In the genomic region with DNA sequence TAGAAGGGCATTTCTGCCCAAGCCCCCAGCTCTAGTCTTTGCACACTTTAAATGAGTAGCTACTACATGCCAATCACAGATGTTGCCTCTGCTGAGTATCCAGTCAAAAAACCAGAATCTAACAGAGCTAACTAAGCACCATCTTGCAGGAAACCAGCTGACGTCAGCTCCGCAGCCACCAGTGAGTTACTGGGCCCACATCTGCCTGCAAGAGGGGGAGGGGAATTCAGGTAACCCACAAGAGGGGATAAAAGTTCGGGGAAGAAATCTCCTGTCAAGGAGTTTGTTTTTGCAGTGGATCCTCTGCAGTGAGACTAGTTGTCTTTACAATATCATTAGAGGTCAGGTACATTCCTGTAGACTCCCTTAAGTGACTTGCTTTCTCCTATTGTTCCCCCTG, we compare ENCODE assay signal across 1 cellular context.
TF ChIP-seq lines count a peak whose summit lies in the region.

No MANE protein-coding gene starts in this region.

TF ChIP-seq in GM23338, 12 proteins besides CTCF, POLR2A, EP300 and RAD21 (continued from another document):
- TF ChIP-seq, protein P1, sequence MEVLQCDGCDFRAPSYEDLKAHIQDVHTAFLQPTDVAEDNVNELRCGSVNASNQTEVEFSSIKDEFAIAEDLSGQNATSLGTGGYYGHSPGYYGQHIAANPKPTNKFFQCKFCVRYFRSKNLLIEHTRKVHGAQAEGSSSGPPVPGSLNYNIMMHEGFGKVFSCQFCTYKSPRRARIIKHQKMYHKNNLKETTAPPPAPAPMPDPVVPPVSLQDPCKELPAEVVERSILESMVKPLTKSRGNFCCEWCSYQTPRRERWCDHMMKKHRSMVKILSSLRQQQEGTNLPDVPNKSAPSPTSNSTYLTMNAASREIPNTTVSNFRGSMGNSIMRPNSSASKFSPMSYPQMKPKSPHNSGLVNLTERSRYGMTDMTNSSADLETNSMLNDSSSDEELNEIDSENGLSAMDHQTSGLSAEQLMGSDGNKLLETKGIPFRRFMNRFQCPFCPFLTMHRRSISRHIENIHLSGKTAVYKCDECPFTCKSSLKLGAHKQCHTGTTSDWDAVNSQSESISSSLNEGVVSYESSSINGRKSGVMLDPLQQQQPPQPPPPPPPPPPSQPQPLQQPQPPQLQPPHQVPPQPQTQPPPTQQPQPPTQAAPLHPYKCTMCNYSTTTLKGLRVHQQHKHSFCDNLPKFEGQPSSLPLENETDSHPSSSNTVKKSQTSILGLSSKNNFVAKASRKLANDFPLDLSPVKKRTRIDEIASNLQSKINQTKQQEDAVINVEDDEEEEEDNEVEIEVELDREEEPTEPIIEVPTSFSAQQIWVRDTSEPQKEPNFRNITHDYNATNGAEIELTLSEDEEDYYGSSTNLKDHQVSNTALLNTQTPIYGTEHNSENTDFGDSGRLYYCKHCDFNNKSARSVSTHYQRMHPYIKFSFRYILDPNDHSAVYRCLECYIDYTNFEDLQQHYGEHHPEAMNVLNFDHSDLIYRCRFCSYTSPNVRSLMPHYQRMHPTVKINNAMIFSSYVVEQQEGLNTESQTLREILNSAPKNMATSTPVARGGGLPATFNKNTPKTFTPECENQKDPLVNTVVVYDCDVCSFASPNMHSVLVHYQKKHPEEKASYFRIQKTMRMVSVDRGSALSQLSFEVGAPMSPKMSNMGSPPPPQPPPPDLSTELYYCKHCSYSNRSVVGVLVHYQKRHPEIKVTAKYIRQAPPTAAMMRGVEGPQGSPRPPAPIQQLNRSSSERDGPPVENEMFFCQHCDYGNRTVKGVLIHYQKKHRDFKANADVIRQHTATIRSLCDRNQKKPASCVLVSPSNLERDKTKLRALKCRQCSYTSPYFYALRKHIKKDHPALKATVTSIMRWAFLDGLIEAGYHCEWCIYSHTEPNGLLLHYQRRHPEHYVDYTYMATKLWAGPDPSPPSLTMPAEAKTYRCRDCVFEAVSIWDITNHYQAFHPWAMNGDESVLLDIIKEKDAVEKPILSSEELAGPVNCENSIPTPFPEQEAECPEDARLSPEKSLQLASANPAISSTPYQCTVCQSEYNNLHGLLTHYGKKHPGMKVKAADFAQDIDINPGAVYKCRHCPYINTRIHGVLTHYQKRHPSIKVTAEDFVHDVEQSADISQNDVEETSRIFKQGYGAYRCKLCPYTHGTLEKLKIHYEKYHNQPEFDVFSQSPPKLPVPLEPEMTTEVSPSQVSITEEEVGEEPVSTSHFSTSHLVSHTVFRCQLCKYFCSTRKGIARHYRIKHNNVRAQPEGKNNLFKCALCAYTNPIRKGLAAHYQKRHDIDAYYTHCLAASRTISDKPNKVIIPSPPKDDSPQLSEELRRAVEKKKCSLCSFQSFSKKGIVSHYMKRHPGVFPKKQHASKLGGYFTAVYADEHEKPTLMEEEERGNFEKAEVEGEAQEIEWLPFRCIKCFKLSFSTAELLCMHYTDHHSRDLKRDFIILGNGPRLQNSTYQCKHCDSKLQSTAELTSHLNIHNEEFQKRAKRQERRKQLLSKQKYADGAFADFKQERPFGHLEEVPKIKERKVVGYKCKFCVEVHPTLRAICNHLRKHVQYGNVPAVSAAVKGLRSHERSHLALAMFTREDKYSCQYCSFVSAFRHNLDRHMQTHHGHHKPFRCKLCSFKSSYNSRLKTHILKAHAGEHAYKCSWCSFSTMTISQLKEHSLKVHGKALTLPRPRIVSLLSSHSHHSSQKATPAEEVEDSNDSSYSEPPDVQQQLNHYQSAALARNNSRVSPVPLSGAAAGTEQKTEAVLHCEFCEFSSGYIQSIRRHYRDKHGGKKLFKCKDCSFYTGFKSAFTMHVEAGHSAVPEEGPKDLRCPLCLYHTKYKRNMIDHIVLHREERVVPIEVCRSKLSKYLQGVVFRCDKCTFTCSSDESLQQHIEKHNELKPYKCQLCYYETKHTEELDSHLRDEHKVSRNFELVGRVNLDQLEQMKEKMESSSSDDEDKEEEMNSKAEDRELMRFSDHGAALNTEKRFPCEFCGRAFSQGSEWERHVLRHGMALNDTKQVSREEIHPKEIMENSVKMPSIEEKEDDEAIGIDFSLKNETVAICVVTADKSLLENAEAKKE (CRISPR knock-in tag; IDR thresholded peaks at IDR 0.05), result no peak
TF ChIP-seq in GM23338: peak in this region for 0.
